Comparison of ENCODE assay signal across 14 cellular contexts in genomic region chr4:184955636-184956035, GRCh38.
DNase-seq lines count a peak whose midpoint lies in the region; ATAC-seq and TF ChIP-seq lines count a peak whose summit lies in the region.
"Had no signal": no experiment of that assay in that cellular context is flagged by ENCODE, and none has a peak within 500 bp of the region (broad histone marks: within the 10 kb centered on the region; RNA-seq: fewer than 3 reads in every experiment).

No MANE protein-coding gene starts in this region.

- no peak for TF ChIP-seq EP300 in esophagus muscularis mucosa (IDR thresholded peaks at IDR 0.05)

- H3K4me1 ChIP-seq in esophagus muscularis mucosa, result no peaks in the 10 kb centered on the region
- H3K4me1 ChIP-seq: prostate gland had no signal

- H3K9me3 ChIP-seq in esophagus muscularis mucosa, result no peaks in the 10 kb centered on the region
- H3K9me3 ChIP-seq: prostate gland, spleen had no signal

- TF ChIP-seq POLR2A in esophagus muscularis mucosa (IDR thresholded peaks at IDR 0.05; ENCODE audit: low read depth), result no peak

- 94% methylated on average over 8 of the region's 8 CpGs for WGBS in esophagus muscularis mucosa

- DNase-seq in esophagus muscularis mucosa (ENCODE audit: extremely low spot score), result peak; percentile 62
- DNase-seq in T-helper 1 cell, result no peak
- no peak for DNase-seq in globus pallidus (ENCODE audit: low spot score)
- DNase-seq: activated CD8-positive, alpha-beta memory T cell treated with anti-CD3 and anti-CD28 coated beads, Interleukin-2, amount 50 U/mL, for 48 hours; activated naive CD4-positive, alpha-beta T cell treated with anti-CD3 and anti-CD28 coated beads, Interleukin-2, amount 50 U/mL, for 16 hours; naive thymus-derived CD4-positive, alpha-beta T cell; NCI-H82; spleen had no signal

- no peak overlapping the region for H3K4me3 ChIP-seq in esophagus muscularis mucosa
- H3K4me3 ChIP-seq: prostate gland, spleen had no signal

- peaks cover 0 to 8% (median 0%) of the 10 kb centered on the region in 4 donors for H3K27me3 ChIP-seq in esophagus muscularis mucosa

- no peak overlapping the region for H3K27ac ChIP-seq in esophagus muscularis mucosa (replicated peaks in 1 of 4)
- H3K27ac ChIP-seq: prostate gland, spleen had no signal

- H3K36me3 ChIP-seq in esophagus muscularis mucosa, result no peaks in the 10 kb centered on the region
- H3K36me3 ChIP-seq: prostate gland, spleen had no signal

- intact Hi-C loops in esophagus muscularis mucosa (cut with DNase I), result no loop called here

- peak; percentile 90 for ATAC-seq in GM18502 (IDR thresholded peaks at IDR 0.05; ENCODE audit: poor library complexity, unreplicated experiment)
- peak; percentile 83 for ATAC-seq in GM19463 (IDR thresholded peaks at IDR 0.05; ENCODE audit: unreplicated experiment)
- ATAC-seq in HG02852 (IDR thresholded peaks at IDR 0.05; ENCODE audit: unreplicated experiment), result peak; percentile 91
- ATAC-seq in GM21528 (IDR thresholded peaks at IDR 0.05; ENCODE audit: low FRiP score, unreplicated experiment), result no peak
- no peak for ATAC-seq in activated CD4-positive, CD25-positive, alpha-beta regulatory T cell treated with anti-CD3 and anti-CD28 coated beads, Interleukin-2, amount 50 U/mL, for 24 hours
- ATAC-seq: naive thymus-derived CD4-positive, alpha-beta T cell had no signal

- TF ChIP-seq CTCF in esophagus muscularis mucosa (IDR thresholded peaks at IDR 0.05), result no peak

Comparison
In these comparisons a context has a peak if more than half of its experiments do, and no peak if none do; other contexts are left out.
1. ATAC-seq: peak in GM18502 (single experiment), GM19463 (single experiment) and HG02852 (single experiment); none in GM21528 (single experiment) and activated CD4-positive, CD25-positive, alpha-beta regulatory T cell treated with anti-CD3 and anti-CD28 coated beads, Interleukin-2, amount 50 U/mL, for 24 hours (0 of 2).